In genomic region chr5:64214152-64214551, GRCh38 we compare ENCODE assay signal across 20 cellular contexts. TPM values are rescaled to one million over a fixed set of nuclear protein-coding genes. Genes with fewer than 3 reads are reported as not detected.
DNase-seq lines count a peak whose midpoint lies in the region; ATAC-seq and TF ChIP-seq lines count a peak whose summit lies in the region.
"Had no signal": no experiment of that assay in that cellular context is flagged by ENCODE, and none has a peak within 500 bp of the region (broad histone marks: within the 10 kb centered on the region; RNA-seq: fewer than 3 reads in every experiment).

No MANE protein-coding gene starts in this region.

- DNase-seq in NCI-H1417 (lab: John Stamatoyannopoulos, UW): peak in 2 of 3 experiments; percentile 3 to 9
- no peak for DNase-seq in NCI-H1417 treated with DMSO at 0.1 percent for 48 hours (lab: John Stamatoyannopoulos, UW)
- no peak for DNase-seq in SK-N-DZ (ENCODE audit: low spot score)
- DNase-seq in HAP-1 (ENCODE audit: low spot score in 2 of 2): no peak
- DNase-seq: ACHN; CD8-positive, alpha-beta T cell; DND-41; Karpas-422; MG63; NCI-H1436; NCI-H187 treated with DMSO at 0.1 percent for 48 hours; NCI-H2107; NCI-H510A treated with DMSO at 0.1 percent for 48 hours; NCI-H748 treated with DMSO at 0.1 percent for 48 hours; SIG-M5 had no signal

- H3K4me1 Mint-ChIP-seq in brain: peaks cover 54% of the 10 kb centered on the region

- H2AFZ ChIP-seq in neuron (ENCODE audit: low read depth, low read length): peak overlapping the region; percentile 64

- TF ChIP-seq CTCF in brain (conservative IDR thresholded peaks at IDR 0.05): no peak

- peaks cover 26% of the 10 kb centered on the region for H3K4me1 ChIP-seq in neuron (ENCODE audit: insufficient read depth, low read length)
- H3K4me1 ChIP-seq in HAP-1: no peaks in the 10 kb centered on the region
- H3K4me1 ChIP-seq: BLaER1 treated with 17β-estradiol and CSF1 and Interleukin-3, amounts not matched to agents 10 nM and 100 nM had no signal

- in situ Hi-C loops in HAP-1 (cut with MboI; ENCODE audit: low sequenced_read_pairs): no loop called here

- peaks cover 19% of the 10 kb centered on the region for H3K36me3 Mint-ChIP-seq in brain
- H3K36me3 Mint-ChIP-seq: CD8-positive, alpha-beta T cell had no signal

- H3K9me3 Mint-ChIP-seq in brain: peaks cover 0 to 10% (median 0%) of the 10 kb centered on the region in 5 experiments
- H3K9me3 Mint-ChIP-seq: CD8-positive, alpha-beta T cell had no signal

- no peaks in the 10 kb centered on the region for H3K27me3 ChIP-seq in neuron (ENCODE audit: insufficient read depth, low read length)
- no peaks in the 10 kb centered on the region for H3K27me3 ChIP-seq in HAP-1 (ENCODE audit: low read depth)
- H3K27me3 ChIP-seq: BLaER1 treated with 17β-estradiol and CSF1 and Interleukin-3, amounts not matched to agents 10 nM and 100 nM; MG63 had no signal

- H3K4me3 Mint-ChIP-seq in brain: peak overlapping the region in 3 of 5 experiments; percentile 50 to 84 (median 76)
- H3K4me3 Mint-ChIP-seq: CD8-positive, alpha-beta T cell had no signal

- H3K36me3 ChIP-seq in neuron (ENCODE audit: insufficient read depth, low read length) (no peaks in the 10 kb centered on the region), HAP-1 (replicated peaks) (no peaks in the 10 kb centered on the region)
- H3K36me3 ChIP-seq: BLaER1 treated with 17β-estradiol and CSF1 and Interleukin-3, amounts not matched to agents 10 nM and 100 nM; MG63 had no signal

- ATAC-seq in HG03457 (IDR thresholded peaks at IDR 0.05; ENCODE audit: unreplicated experiment) (no peak), GM21529 (IDR thresholded peaks at IDR 0.05; ENCODE audit: unreplicated experiment) (no peak)
- ATAC-seq: CD8-positive, alpha-beta T cell had no signal

- H3K27me3 Mint-ChIP-seq in brain: peaks cover 4% of the 10 kb centered on the region

- peak overlapping the region in 4 of 5 experiments; percentile 73 to 98 (median 92) for H3K27ac Mint-ChIP-seq in brain
- H3K27ac Mint-ChIP-seq: CD8-positive, alpha-beta T cell had no signal

- H3K9me3 ChIP-seq in neuron (ENCODE audit: low read length) (no peaks in the 10 kb centered on the region), HAP-1 (no peaks in the 10 kb centered on the region)
- H3K9me3 ChIP-seq: BLaER1 treated with 17β-estradiol and CSF1 and Interleukin-3, amounts not matched to agents 10 nM and 100 nM; MG63 had no signal

- no peak overlapping the region for H3K4me3 ChIP-seq in neuron (ENCODE audit: low read length)
- no peak overlapping the region for H3K4me3 ChIP-seq in HAP-1
- H3K4me3 ChIP-seq: BLaER1 treated with 17β-estradiol and CSF1 and Interleukin-3, amounts not matched to agents 10 nM and 100 nM; MG63 had no signal

RNA-seq across cellular contexts. Expression of gene RNF180, which starts 48.5 kb away (rescaled TPM):
- 0.64 TPM for polyA plus RNA-seq in brain (ENCODE audit: insufficient read depth, low read depth, low replicate concordance)
- polyA plus RNA-seq in SK-N-DZ (2014; cell fraction: cytosol; rRNA removed): not detected in 2 replicates
- polyA plus RNA-seq in SK-N-DZ (2014; cell fraction: nucleus; rRNA removed): 0.16 TPM in 1 of 2 replicates, not detected in the other

Comparison
In these comparisons a context has a peak if more than half of its experiments do, and no peak if none do; other contexts are left out.
1. DNase-seq: peak in NCI-H1417 (2 of 3); none in NCI-H1417 treated with DMSO at 0.1 percent for 48 hours (single experiment), SK-N-DZ (single experiment) and HAP-1 (0 of 2).